ENCODE assay signal across 10 cellular contexts in the genomic region with DNA sequence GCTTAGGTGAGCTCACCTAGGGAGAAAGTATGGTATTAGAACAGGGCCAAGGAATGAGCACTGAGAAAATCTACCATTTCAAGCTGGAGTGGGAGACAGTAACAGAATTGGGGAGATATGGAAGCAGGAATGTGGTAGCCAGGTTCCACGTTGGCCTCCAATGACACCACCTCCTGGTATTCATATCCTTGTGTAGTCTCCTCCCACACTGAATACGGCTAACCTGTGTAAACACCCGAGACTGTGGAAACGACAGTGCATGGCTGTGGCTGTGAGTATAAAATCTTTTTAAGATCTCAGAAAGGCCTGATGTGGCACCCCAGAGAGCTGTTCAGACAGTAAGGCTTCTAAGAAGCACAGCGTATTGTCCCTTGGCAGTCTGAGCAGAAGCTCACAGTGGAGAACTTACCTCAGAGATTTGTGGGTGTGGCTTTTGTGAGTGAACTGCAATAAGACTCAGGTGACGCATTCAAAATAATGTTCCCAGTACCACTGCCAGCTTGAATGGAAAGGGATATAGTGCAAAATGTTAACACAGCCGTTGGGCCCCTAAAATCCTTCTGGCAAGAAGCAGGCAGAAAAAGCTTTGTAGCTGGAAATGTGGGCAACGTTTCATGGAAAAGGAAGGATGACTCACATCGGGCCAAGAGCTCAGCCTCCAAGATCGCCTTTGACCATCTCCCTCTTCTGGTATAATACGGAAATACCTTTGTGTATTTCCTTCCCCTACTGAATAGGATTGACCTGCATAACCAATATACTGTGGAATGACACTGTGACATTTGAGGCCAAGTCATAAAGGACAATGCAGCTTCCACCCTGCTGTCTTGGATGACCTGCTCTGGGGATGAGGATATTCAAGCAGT. TPM values are rescaled to one million over a fixed set of nuclear protein-coding genes. Genes with fewer than 3 reads are reported as not detected.
DNase-seq lines count a peak whose midpoint lies in the region; ATAC-seq and TF ChIP-seq lines count a peak whose summit lies in the region.
"Had no signal": no experiment of that assay in that cellular context is flagged by ENCODE, and none has a peak within 500 bp of the region (broad histone marks: within the 10 kb centered on the region; RNA-seq: fewer than 3 reads in every experiment).

No MANE protein-coding gene starts in this region.

- H3K4me3 ChIP-seq in WI38 (ENCODE audit: low read depth, low read length), result no peak overlapping the region
- H3K4me3 ChIP-seq: heart right ventricle had no signal

- no peaks in the 10 kb centered on the region for H3K9me3 Mint-ChIP-seq in activated naive CD8-positive, alpha-beta T cell treated with anti-CD3 and anti-CD28 coated beads for 36 hours
- no peaks in the 10 kb centered on the region for H3K9me3 Mint-ChIP-seq in immature natural killer cell
- no peaks in the 10 kb centered on the region for H3K9me3 Mint-ChIP-seq in activated T-cell treated with anti-CD3 and anti-CD28 coated beads, Interleukin-2, amount 50 U/mL, for 4 hours
- H3K9me3 Mint-ChIP-seq: T-helper 2 cell treated with Interferon-gamma antibody and Interleukin-4, amounts not matched to agents 5 μg/mL and 100 μg/mL, for 36 hours had no signal

- H3K27ac Mint-ChIP-seq in activated naive CD8-positive, alpha-beta T cell treated with anti-CD3 and anti-CD28 coated beads for 36 hours, result no peak overlapping the region
- no peak overlapping the region for H3K27ac Mint-ChIP-seq in immature natural killer cell
- H3K27ac Mint-ChIP-seq: T-helper 2 cell treated with Interferon-gamma antibody and Interleukin-4, amounts not matched to agents 5 μg/mL and 100 μg/mL, for 36 hours had no signal

- no peak overlapping the region for H3K27ac ChIP-seq in 22Rv1
- H3K27ac ChIP-seq: heart right ventricle had no signal

- DNase-seq in HPDE6-E6E7 (ENCODE audit: extremely low spot score) (peak; percentile 65), kidney glomerular epithelial cell (lab: John Stamatoyannopoulos, UW) (peak; percentile 18), posterior vena cava (ENCODE audit: low spot score) (no peak), immature natural killer cell (no peak)
- DNase-seq in activated naive CD8-positive, alpha-beta T cell treated with anti-CD3 and anti-CD28 coated beads for 36 hours, result no peak
- no peak for DNase-seq in activated T-cell treated with anti-CD3 and anti-CD28 coated beads, Interleukin-2, amount 50 U/mL, for 4 hours
- DNase-seq: heart right ventricle had no signal

- H3K4me3 Mint-ChIP-seq in activated naive CD8-positive, alpha-beta T cell treated with anti-CD3 and anti-CD28 coated beads for 36 hours, result no peak overlapping the region
- no peak overlapping the region for H3K4me3 Mint-ChIP-seq in immature natural killer cell
- no peak overlapping the region for H3K4me3 Mint-ChIP-seq in activated T-cell treated with anti-CD3 and anti-CD28 coated beads, Interleukin-2, amount 50 U/mL, for 4 hours
- H3K4me3 Mint-ChIP-seq: T-helper 2 cell treated with Interferon-gamma antibody and Interleukin-4, amounts not matched to agents 5 μg/mL and 100 μg/mL, for 36 hours had no signal

- H3K27me3 Mint-ChIP-seq in activated naive CD8-positive, alpha-beta T cell treated with anti-CD3 and anti-CD28 coated beads for 36 hours, result no peaks in the 10 kb centered on the region
- H3K27me3 Mint-ChIP-seq in immature natural killer cell (ENCODE audit: low read depth in 3 of 3), result no peaks in the 10 kb centered on the region
- H3K27me3 Mint-ChIP-seq in activated T-cell treated with anti-CD3 and anti-CD28 coated beads, Interleukin-2, amount 50 U/mL, for 4 hours (ENCODE audit: low read depth), result peaks cover 2% of the 10 kb centered on the region

- no peaks in the 10 kb centered on the region for H3K4me1 Mint-ChIP-seq in activated naive CD8-positive, alpha-beta T cell treated with anti-CD3 and anti-CD28 coated beads for 36 hours
- H3K4me1 Mint-ChIP-seq in immature natural killer cell, result no peaks in the 10 kb centered on the region
- no peaks in the 10 kb centered on the region for H3K4me1 Mint-ChIP-seq in activated T-cell treated with anti-CD3 and anti-CD28 coated beads, Interleukin-2, amount 50 U/mL, for 4 hours (ENCODE audit: low read depth)

- intact Hi-C loops in posterior vena cava (cut with DNase I), result no loop called here

- ATAC-seq in activated T-cell treated with anti-CD3 and anti-CD28 coated beads, Interleukin-2, amount 50 U/mL, for 4 hours, result no peak

- TF ChIP-seq CTCF in 22Rv1 (IDR thresholded peaks at IDR 0.05), result peak; percentile 23; the same call in 1 of the 2 replicates
- peak; percentile 22 for TF ChIP-seq CTCF in WI38 (IDR thresholded peaks at IDR 0.05; ENCODE audit: low read depth, low read length)

- H3K36me3 Mint-ChIP-seq in activated naive CD8-positive, alpha-beta T cell treated with anti-CD3 and anti-CD28 coated beads for 36 hours, result peaks cover 11% of the 10 kb centered on the region
- H3K36me3 Mint-ChIP-seq in immature natural killer cell, result peaks cover 0 to 27% (median 12%) of the 10 kb centered on the region in 3 donors
- peaks cover 8% of the 10 kb centered on the region for H3K36me3 Mint-ChIP-seq in activated T-cell treated with anti-CD3 and anti-CD28 coated beads, Interleukin-2, amount 50 U/mL, for 4 hours (ENCODE audit: insufficient read depth)

RNA-seq across cellular contexts. Expression of gene SDR42E1, which starts 14.4 kb away (rescaled TPM):
- total RNA-seq in activated naive CD8-positive, alpha-beta T cell treated with anti-CD3 and anti-CD28 coated beads for 36 hours, result 10 to 100 TPM; 11.4 to 12.5 TPM
- total RNA-seq in posterior vena cava, result under 1 TPM; 0.24 to 0.46 TPM
- polyA plus RNA-seq in immature natural killer cell, result 1 to 10 TPM in 2 of 3 donors, under 1 TPM in 1; 0.13 to 2.1 (median 2.0) TPM
- 1 to 10 TPM; 2.0 to 5.7 (median 5.5) TPM for total RNA-seq in activated T-cell treated with anti-CD3 and anti-CD28 coated beads, Interleukin-2, amount 50 U/mL, for 4 hours

RNA-seq across cellular contexts. Expression of gene HSD17B2, which starts 38.2 kb away (rescaled TPM):
- total RNA-seq in activated naive CD8-positive, alpha-beta T cell treated with anti-CD3 and anti-CD28 coated beads for 36 hours, result not detected
- not detected for total RNA-seq in posterior vena cava
- not detected for polyA plus RNA-seq in immature natural killer cell
- total RNA-seq in activated T-cell treated with anti-CD3 and anti-CD28 coated beads, Interleukin-2, amount 50 U/mL, for 4 hours, result not detected
- total RNA-seq: heart right ventricle had no signal

Comparison
In these comparisons a context has a peak if more than half of its experiments do, and no peak if none do; other contexts are left out.
1. DNase-seq: peak in HPDE6-E6E7 (single experiment) and kidney glomerular epithelial cell (single experiment); none in activated naive CD8-positive, alpha-beta T cell treated with anti-CD3 and anti-CD28 coated beads for 36 hours (single experiment), posterior vena cava (single experiment), immature natural killer cell (0 of 3) and activated T-cell treated with anti-CD3 and anti-CD28 coated beads, Interleukin-2, amount 50 U/mL, for 4 hours (single experiment).